27 cellular contexts compared by ENCODE assay signal in the genomic region with DNA sequence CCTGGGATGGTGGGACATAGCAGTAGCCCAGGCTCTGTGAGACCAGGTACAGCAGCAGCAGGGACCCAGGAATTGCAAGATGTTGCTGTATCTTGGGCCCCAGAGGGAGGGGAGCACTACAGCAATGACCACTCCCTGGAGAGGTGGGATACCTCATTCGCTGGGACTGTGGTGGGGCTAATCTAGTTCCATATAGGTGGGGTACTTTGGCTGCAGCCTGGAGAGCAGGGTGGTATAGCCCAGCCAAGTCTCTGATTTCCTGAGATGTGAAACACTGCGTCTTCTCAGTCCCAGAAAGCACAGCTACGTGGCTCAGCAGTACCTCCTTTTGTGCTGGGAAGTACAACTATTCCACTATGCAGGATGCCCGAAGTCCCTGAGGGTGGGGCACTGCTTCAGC.
"Had no signal": no experiment of that assay in that cellular context is flagged by ENCODE, and none has a peak within 500 bp of the region (broad histone marks: within the 10 kb centered on the region; RNA-seq: fewer than 3 reads in every experiment).

No MANE protein-coding gene starts in this region.

- DNase-seq: activated B cell treated with CpG ODN at 0.5 μM for 24 hours; activated CD4-positive, alpha-beta memory T cell treated with anti-CD3 and anti-CD28 coated beads for 36 hours; activated CD4-positive, alpha-beta T cell treated with anti-CD3 and anti-CD28 coated beads for 4 hours; activated CD4-positive, alpha-beta T cell treated with anti-CD3 and anti-CD28 coated beads, Interleukin-2, amount 10 ng/mL, durations not matched to agents 24 days and 14 days; activated CD4-positive, alpha-beta T cell treated with anti-CD3 and anti-CD28 coated beads, Interleukin-2, amount 50 U/mL, for 1 hour; activated CD4-positive, alpha-beta T cell treated with anti-CD3 and anti-CD28 coated beads, Interleukin-2, amount 50 U/mL, for 4 hours; activated CD4-positive, CD25-positive, alpha-beta regulatory T cell treated with anti-CD3 and anti-CD28 coated beads, Interleukin-2, amount 50 U/mL, for 72 hours; activated CD8-positive, alpha-beta memory T cell treated with anti-CD3 and anti-CD28 coated beads, Interleukin-2, amount 50 U/mL, for 4 hours; activated CD8-positive, alpha-beta T cell treated with anti-CD3 and anti-CD28 coated beads for 36 hours; activated effector memory CD4-positive, alpha-beta T cell treated with Interleukin-2 at 50 U/mL for 16 hours; activated gamma-delta T cell; activated naive CD4-positive, alpha-beta T cell treated with anti-CD3 and anti-CD28 coated beads, Interleukin-2, amount 10 ng/mL, durations not matched to agents 7 days and 5 days; activated naive CD4-positive, alpha-beta T cell treated with Interleukin-2 at 50 U/mL for 16 hours; activated naive CD8-positive, alpha-beta T cell treated with anti-CD3 and anti-CD28 coated beads, Interleukin-2, amount 10 ng/mL, durations not matched to agents 7 days and 5 days; activated naive CD8-positive, alpha-beta T cell treated with anti-CD3 and anti-CD28 coated beads, Interleukin-2, amount 50 U/mL, for 24 hours; activated T-cell treated with anti-CD3 and anti-CD28 coated beads for 4 hours; activated T-cell treated with anti-CD3 and anti-CD28 coated beads, Interleukin-2, amount 50 U/mL, for 1 hour; activated T-cell treated with anti-CD3 and anti-CD28 coated beads, Interleukin-2, amount 50 U/mL, for 48 hours; amygdala; anterior cingulate cortex; central memory CD4-positive, alpha-beta T cell; T-helper 1 cell; T-helper 2 cell; T-helper 9 cell had no signal

- ATAC-seq: activated CD8-positive, alpha-beta T cell treated with anti-CD3 and anti-CD28 coated beads for 36 hours; activated naive CD8-positive, alpha-beta T cell treated with anti-CD3 and anti-CD28 coated beads, Interleukin-2, amount 50 U/mL, for 24 hours had no signal

- H3K27ac ChIP-seq: ascending aorta, VCaP had no signal

- FAIRE-seq: TTC549 had no signal

- H3K27me3 ChIP-seq: ascending aorta had no signal

- H3K4me3 ChIP-seq: ascending aorta had no signal

- H3K4me1 ChIP-seq: ascending aorta had no signal

- H3K36me3 ChIP-seq: ascending aorta had no signal
